24 cellular contexts compared by ENCODE assay signal in genomic region chr2:25938345-25938744, GRCh38. TPM values are rescaled to one million over a fixed set of nuclear protein-coding genes. Genes with fewer than 3 reads are reported as not detected.
A peak's percentile ranks its signal among the peaks of the same experiment; 100 is the strongest.
DNase-seq lines count a peak whose midpoint lies in the region; ATAC-seq, FAIRE-seq and TF ChIP-seq lines count a peak whose summit lies in the region.
"Had no signal": no experiment of that assay in that cellular context is flagged by ENCODE, and none has a peak within 500 bp of the region (broad histone marks: within the 10 kb centered on the region; RNA-seq: fewer than 3 reads in every experiment).

No MANE protein-coding gene starts in this region.

- 82 to 88% methylated on average over 6 of the region's 6 CpGs for WGBS in tibial nerve, 2 donors

- H3K4me3 ChIP-seq in tibial nerve, result no peak overlapping the region
- H3K4me3 ChIP-seq: colonic mucosa, MG63 had no signal

- H3K27ac ChIP-seq in caudate nucleus (ENCODE audit: low read depth, low read length) (peak overlapping the region; percentile 53), tibial nerve (peak overlapping the region in 3 of 4 donors; percentile 20 to 78 (median 75))

- H3K9me3 ChIP-seq in tibial nerve, result no peaks in the 10 kb centered on the region
- H3K9me3 ChIP-seq: colonic mucosa, MG63 had no signal

- no peaks in the 10 kb centered on the region for H3K27me3 Mint-ChIP-seq in stimulated activated memory B cell treated with anti-CD40 and anti-IgM and Interleukin-4, amounts not matched to agents 10 μg/mL and 1 μg/mL and 100 μg/mL, for 72 hours
- H3K27me3 Mint-ChIP-seq: activated CD8-positive, alpha-beta T cell treated with anti-CD3 and anti-CD28 coated beads for 36 hours; activated naive CD4-positive, alpha-beta T cell treated with anti-CD3 and anti-CD28 coated beads, Interleukin-2, amount 10 ng/mL, durations not matched to agents 7 days and 5 days; activated T-cell treated with anti-CD3 and anti-CD28 coated beads, Interleukin-2, amount 50 U/mL, for 24 hours; CD4-positive, alpha-beta memory T cell had no signal

- H3K4me3 Mint-ChIP-seq in stimulated activated memory B cell treated with anti-CD40 and anti-IgM and Interleukin-4, amounts not matched to agents 10 μg/mL and 1 μg/mL and 100 μg/mL, for 72 hours, result no peak overlapping the region
- H3K4me3 Mint-ChIP-seq: activated CD8-positive, alpha-beta T cell treated with anti-CD3 and anti-CD28 coated beads for 36 hours; activated naive CD4-positive, alpha-beta T cell treated with anti-CD3 and anti-CD28 coated beads, Interleukin-2, amount 10 ng/mL, durations not matched to agents 7 days and 5 days; activated T-cell treated with anti-CD3 and anti-CD28 coated beads, Interleukin-2, amount 50 U/mL, for 24 hours; CD4-positive, alpha-beta memory T cell; endodermal cell; nephron had no signal

- TF ChIP-seq POLR2A in tibial nerve (IDR thresholded peaks at IDR 0.05), result no peak

- peak; percentile 92 to 96 for ATAC-seq in left cardiac atrium
- no peak for ATAC-seq in stimulated activated naive CD8-positive, alpha-beta T cell treated with anti-CD3 and anti-CD28 coated beads, Interleukin-15, Interleukin-2, amounts not matched to agents 100 U/mL and 50 U/mL, for 24 hours
- no peak for ATAC-seq in stimulated activated memory B cell treated with anti-CD40 and anti-IgM and Interleukin-4, amounts not matched to agents 10 μg/mL and 1 μg/mL and 100 μg/mL, for 72 hours
- ATAC-seq: activated CD8-positive, alpha-beta T cell treated with anti-CD3 and anti-CD28 coated beads for 36 hours had no signal

- no peaks in the 10 kb centered on the region for H3K27me3 ChIP-seq in tibial nerve
- H3K27me3 ChIP-seq: colonic mucosa, MG63 had no signal

- TF ChIP-seq EP300 in tibial nerve (IDR thresholded peaks at IDR 0.05), result no peak

- peaks cover 0 to 13% (median 0%) of the 10 kb centered on the region in 4 donors for H3K4me1 ChIP-seq in tibial nerve
- H3K4me1 ChIP-seq: colonic mucosa had no signal

- FAIRE-seq in HTR-8/SVneo (lab: Jason Lieb, UNC), result no peak
- FAIRE-seq: GM12891, GM19239, islet of Langerhans had no signal

- peaks cover 0 to 50% (median 0%) of the 10 kb centered on the region in 3 donors for H3K36me3 ChIP-seq in tibial nerve
- H3K36me3 ChIP-seq: colonic mucosa, MG63 had no signal

- no peak overlapping the region for H3K27ac Mint-ChIP-seq in stimulated activated memory B cell treated with anti-CD40 and anti-IgM and Interleukin-4, amounts not matched to agents 10 μg/mL and 1 μg/mL and 100 μg/mL, for 72 hours
- H3K27ac Mint-ChIP-seq: activated CD8-positive, alpha-beta T cell treated with anti-CD3 and anti-CD28 coated beads for 36 hours; activated naive CD4-positive, alpha-beta T cell treated with anti-CD3 and anti-CD28 coated beads, Interleukin-2, amount 10 ng/mL, durations not matched to agents 7 days and 5 days; activated T-cell treated with anti-CD3 and anti-CD28 coated beads, Interleukin-2, amount 50 U/mL, for 24 hours; CD4-positive, alpha-beta memory T cell; endodermal cell had no signal

- H3K4me1 Mint-ChIP-seq in stimulated activated memory B cell treated with anti-CD40 and anti-IgM and Interleukin-4, amounts not matched to agents 10 μg/mL and 1 μg/mL and 100 μg/mL, for 72 hours, result no peaks in the 10 kb centered on the region
- H3K4me1 Mint-ChIP-seq: endodermal cell, nephron had no signal

- peak in 25 of 61 donors; percentile 5 to 86 (median 27) for DNase-seq in caudate nucleus (lab: John Stamatoyannopoulos, UW)
- peak; percentile 54 for DNase-seq in left cardiac atrium
- DNase-seq in occipital lobe (lab: John Stamatoyannopoulos, UW), result peak; percentile 36
- DNase-seq in tibial nerve (ENCODE audit: low spot score in 2 of 2), result no peak
- DNase-seq in HTR-8/SVneo (ENCODE audit: insufficient read length, low spot score), result no peak
- DNase-seq in stimulated activated naive CD8-positive, alpha-beta T cell treated with anti-CD3 and anti-CD28 coated beads, Interleukin-15, Interleukin-2, amounts not matched to agents 100 U/mL and 50 U/mL, for 24 hours, result no peak
- DNase-seq: activated CD8-positive, alpha-beta T cell treated with anti-CD3 and anti-CD28 coated beads for 36 hours; activated naive CD4-positive, alpha-beta T cell treated with anti-CD3 and anti-CD28 coated beads, Interleukin-2, amount 10 ng/mL, durations not matched to agents 7 days and 5 days; activated T-cell treated with anti-CD3 and anti-CD28 coated beads, Interleukin-2, amount 50 U/mL, for 24 hours; CD4-positive, alpha-beta memory T cell; colonic mucosa; DMS53; endodermal cell; GOT3; mesenchymal stem cell; MG63; NCI-H1417 treated with DMSO at 0.1 percent for 48 hours; stimulated activated CD4-positive, alpha-beta T cell treated with anti-CD3 and anti-CD28 coated beads, Interleukin-4, amount 100 ng/mL, for 4 hours; T-helper 9 cell had no signal

- H3K36me3 Mint-ChIP-seq in stimulated activated memory B cell treated with anti-CD40 and anti-IgM and Interleukin-4, amounts not matched to agents 10 μg/mL and 1 μg/mL and 100 μg/mL, for 72 hours, result peaks cover 11% of the 10 kb centered on the region
- H3K36me3 Mint-ChIP-seq: activated naive CD4-positive, alpha-beta T cell treated with anti-CD3 and anti-CD28 coated beads, Interleukin-2, amount 10 ng/mL, durations not matched to agents 7 days and 5 days; CD4-positive, alpha-beta memory T cell had no signal

- H3K9me3 Mint-ChIP-seq in stimulated activated memory B cell treated with anti-CD40 and anti-IgM and Interleukin-4, amounts not matched to agents 10 μg/mL and 1 μg/mL and 100 μg/mL, for 72 hours, result no peaks in the 10 kb centered on the region
- H3K9me3 Mint-ChIP-seq: activated CD8-positive, alpha-beta T cell treated with anti-CD3 and anti-CD28 coated beads for 36 hours; activated naive CD4-positive, alpha-beta T cell treated with anti-CD3 and anti-CD28 coated beads, Interleukin-2, amount 10 ng/mL, durations not matched to agents 7 days and 5 days; activated T-cell treated with anti-CD3 and anti-CD28 coated beads, Interleukin-2, amount 50 U/mL, for 24 hours; CD4-positive, alpha-beta memory T cell; endodermal cell; nephron had no signal

- TF ChIP-seq CTCF in tibial nerve (IDR thresholded peaks at IDR 0.05), result no peak

- intact Hi-C loops in left cardiac atrium (cut with DNase I), result no loop called here

RNA-seq across cellular contexts. Expression of gene KIF3C, which starts 44.0 kb away (rescaled TPM):
- total RNA-seq in left cardiac atrium (1 to 10 TPM; 3.0 to 5.3 TPM), occipital lobe (94.2 TPM), tibial nerve (10 to 100 TPM; 20.2 to 31.9 (median 22.8) TPM)

Comparison
In these comparisons a context has a peak if more than half of its experiments do, and no peak if none do; other contexts are left out.
1. DNase-seq: peak in left cardiac atrium (single experiment) and occipital lobe (single experiment); none in tibial nerve (0 of 2), HTR-8/SVneo (single experiment) and stimulated activated naive CD8-positive, alpha-beta T cell treated with anti-CD3 and anti-CD28 coated beads, Interleukin-15, Interleukin-2, amounts not matched to agents 100 U/mL and 50 U/mL, for 24 hours (single experiment).
2. ATAC-seq: peak in left cardiac atrium (2 of 2); none in stimulated activated naive CD8-positive, alpha-beta T cell treated with anti-CD3 and anti-CD28 coated beads, Interleukin-15, Interleukin-2, amounts not matched to agents 100 U/mL and 50 U/mL, for 24 hours (single experiment) and stimulated activated memory B cell treated with anti-CD40 and anti-IgM and Interleukin-4, amounts not matched to agents 10 μg/mL and 1 μg/mL and 100 μg/mL, for 72 hours (single experiment).